ENCODE assay signal across 15 cellular contexts in the genomic region with DNA sequence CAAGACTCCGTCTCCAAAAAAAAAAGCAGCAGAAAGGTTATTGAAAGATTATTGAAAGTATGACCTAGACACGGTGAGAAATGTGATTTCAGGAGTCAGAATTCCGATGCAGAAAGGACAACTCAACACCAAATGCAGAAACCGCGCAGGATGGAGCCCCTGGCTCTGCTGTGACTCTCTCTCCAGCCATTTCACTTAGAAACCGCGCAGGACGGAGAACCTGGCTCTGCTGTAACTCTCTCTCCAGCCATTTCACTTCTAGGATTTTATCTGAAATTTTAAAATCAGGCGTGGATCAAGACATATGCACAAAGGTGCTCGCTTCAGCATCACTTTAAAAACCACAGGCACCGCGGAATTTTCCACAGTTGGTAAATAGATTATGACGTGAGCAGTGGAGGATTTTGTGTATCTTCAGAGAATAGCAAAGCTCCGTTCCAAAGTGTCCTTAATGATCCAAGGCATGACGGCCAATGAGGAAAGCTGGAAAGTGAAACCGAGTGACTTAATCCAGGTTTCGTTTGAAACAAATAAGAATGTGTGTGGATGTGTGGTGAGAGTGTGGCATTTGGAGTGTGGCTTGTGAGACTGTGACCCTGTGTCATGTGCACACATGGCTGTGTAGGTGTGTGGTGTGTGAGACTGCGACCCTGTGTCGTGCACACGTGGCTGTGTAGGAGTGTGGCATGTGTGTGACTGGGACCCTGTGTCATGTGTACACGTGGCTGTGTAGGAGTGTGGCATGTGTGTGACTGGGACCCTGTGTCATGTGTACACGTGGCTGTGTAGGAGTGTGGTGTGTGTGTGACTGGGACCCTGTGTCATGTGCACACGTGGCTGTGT. TPM values are rescaled to one million over a fixed set of nuclear protein-coding genes. Genes with fewer than 3 reads are reported as not detected.
DNase-seq lines count a peak whose midpoint lies in the region; ATAC-seq and TF ChIP-seq lines count a peak whose summit lies in the region.
"Had no signal": no experiment of that assay in that cellular context is flagged by ENCODE, and none has a peak within 500 bp of the region (broad histone marks: within the 10 kb centered on the region; RNA-seq: fewer than 3 reads in every experiment).

No MANE protein-coding gene starts in this region.

- peak overlapping the region; percentile 0 for H3K4me3 ChIP-seq in fibroblast of villous mesenchyme (ENCODE audit: low read depth, low read length)
- H3K4me3 ChIP-seq: right atrium auricular region, tibial nerve had no signal

- in situ Hi-C loops in SK-MEL-5 (cut with HindIII; ENCODE audit: low pct_unique_long_range_greater_than_20kb, low sequenced_read_pairs), result no loop called here

- DNase-seq in NCI-H82 (lab: John Stamatoyannopoulos, UW), result peak; percentile 36
- no peak for DNase-seq in NCI-H82 treated with DMSO at 0.1 percent for 48 hours (lab: John Stamatoyannopoulos, UW; ENCODE audit: unreplicated experiment)
- DNase-seq in SK-MEL-5 (ENCODE audit: low read depth, low spot score), result peak; percentile 13
- peak; percentile 76 for DNase-seq in fibroblast of villous mesenchyme (ENCODE audit: low read depth)
- DNase-seq in superior temporal gyrus (ENCODE audit: extremely low spot score), result peak; percentile 40
- no peak for DNase-seq in DMS153 (lab: John Stamatoyannopoulos, UW)
- DNase-seq: NCI-H1930 had no signal

- TF ChIP-seq CTCF in fibroblast of villous mesenchyme (IDR thresholded peaks at IDR 0.05; ENCODE audit: insufficient read depth, low read depth, low read length), result no peak

- ATAC-seq in HG02759 (IDR thresholded peaks at IDR 0.05; ENCODE audit: unreplicated experiment) (no peak), HG03095 (IDR thresholded peaks at IDR 0.05; ENCODE audit: unreplicated experiment) (no peak)

RNA-seq across cellular contexts. Expression of a gene that starts 9.5 kb away (rescaled TPM):
- total RNA-seq in SK-MEL-5 (2014; rRNA removed; shearing (Covaris generic)), result not detected in 2 replicates
- polyA plus RNA-seq in SK-MEL-5 (2015; cell fraction: cytosol; rRNA removed), result not detected in 2 replicates
- not detected in 2 replicates for polyA plus RNA-seq in SK-MEL-5 (2015; cell fraction: nucleus; rRNA removed)
- not detected in 2 replicates for total RNA-seq in fibroblast of villous mesenchyme
- total RNA-seq: activated CD8-positive, alpha-beta memory T cell treated with anti-CD3 and anti-CD28 coated beads for 36 hours; chondrocyte; G401 had no signal
- polyA plus RNA-seq: esophagus had no signal

RNA-seq across cellular contexts. Expression of a gene that starts 22.0 kb away (rescaled TPM):
- 0.05 and 0.19 TPM in 2 replicates for total RNA-seq in SK-MEL-5 (2014; rRNA removed; shearing (Covaris generic))
- 0.27 and 0.35 TPM in 2 replicates for polyA plus RNA-seq in SK-MEL-5 (2015; cell fraction: cytosol; rRNA removed)
- 0.18 TPM in 1 of 2 replicates, not detected in the other for polyA plus RNA-seq in SK-MEL-5 (2015; cell fraction: nucleus; rRNA removed)
- total RNA-seq in fibroblast of villous mesenchyme, result under 0.01 TPM in 1 of 2 replicates, not detected in the other
- total RNA-seq: activated CD8-positive, alpha-beta memory T cell treated with anti-CD3 and anti-CD28 coated beads for 36 hours; chondrocyte; right atrium auricular region; tibial nerve had no signal

RNA-seq across cellular contexts. Expression of a gene that starts 37.1 kb away (rescaled TPM):
- total RNA-seq in SK-MEL-5 (2014; rRNA removed; shearing (Covaris generic)), result 4.4 and 7.9 TPM in 2 replicates
- polyA plus RNA-seq in SK-MEL-5 (2015; cell fraction: cytosol; rRNA removed), result 7.6 and 9.3 TPM in 2 replicates
- polyA plus RNA-seq in SK-MEL-5 (2015; cell fraction: nucleus; rRNA removed), result 126 and 129 TPM in 2 replicates
- total RNA-seq in fibroblast of villous mesenchyme, result 11.0 and 12.5 TPM in 2 replicates

RNA-seq across cellular contexts. Expression of a gene that starts 37.3 kb away (rescaled TPM):
- total RNA-seq in SK-MEL-5 (2014; rRNA removed; shearing (Covaris generic)), result 29.3 and 30.0 TPM in 2 replicates
- 92.7 and 129 TPM in 2 replicates for polyA plus RNA-seq in SK-MEL-5 (2015; cell fraction: cytosol; rRNA removed)
- polyA plus RNA-seq in SK-MEL-5 (2015; cell fraction: nucleus; rRNA removed), result 20.1 and 30.9 TPM in 2 replicates
- total RNA-seq in fibroblast of villous mesenchyme, result 20.7 and 28.0 TPM in 2 replicates

RNA-seq across cellular contexts. Expression of a gene that starts 47.5 kb away (rescaled TPM):
- total RNA-seq in SK-MEL-5 (2014; rRNA removed; shearing (Covaris generic)), result 0.37 and 0.50 TPM in 2 replicates
- polyA plus RNA-seq in SK-MEL-5 (2015; cell fraction: cytosol; rRNA removed), result 1.3 and 4.5 TPM in 2 replicates
- polyA plus RNA-seq in SK-MEL-5 (2015; cell fraction: nucleus; rRNA removed), result 1.4 TPM in 1 of 2 replicates, not detected in the other
- total RNA-seq in fibroblast of villous mesenchyme, result 11.9 and 24.2 TPM in 2 replicates

Comparison
In these comparisons a context has a peak if more than half of its experiments do, and no peak if none do; other contexts are left out.
1. DNase-seq: peak in NCI-H82 (single experiment), SK-MEL-5 (single experiment), fibroblast of villous mesenchyme (single experiment) and superior temporal gyrus (single experiment); none in NCI-H82 treated with DMSO at 0.1 percent for 48 hours (single experiment) and DMS153 (single experiment).